22 cellular contexts compared by ENCODE assay signal in genomic region chr20:41467690-41468089, GRCh38.
DNase-seq lines count a peak whose midpoint lies in the region; ATAC-seq and TF ChIP-seq lines count a peak whose summit lies in the region.
"Had no signal": no experiment of that assay in that cellular context is flagged by ENCODE, and none has a peak within 500 bp of the region (broad histone marks: within the 10 kb centered on the region; RNA-seq: fewer than 3 reads in every experiment).

No MANE protein-coding gene starts in this region.

- DNase-seq in NCI-H69 (lab: John Stamatoyannopoulos, UW) (peak; percentile 27), astrocyte of the hippocampus (ENCODE audit: low read depth, low spot score) (peak; percentile 9), foreskin keratinocyte (peak; percentile 46 to 57), DMS 273 (lab: John Stamatoyannopoulos, UW; ENCODE audit: unreplicated experiment) (no peak), dermis blood vessel endothelial cell (no peak)
- DNase-seq: Calu3; DMS153; H9; Kasumi-1; MG63; NCI-H1105 treated with DMSO at 0.1 percent for 48 hours; NCI-H146; NCI-H1930; NCI-H2107; NCI-H524 treated with DMSO at 0.1 percent for 48 hours; NK-92 treated with Interleukin-12 subunit alpha and Interleukin-12 subunit beta, amount 100 ng/mL, for 24 hours; PC-3; SHP77 had no signal

- peak overlapping the region; percentile 84 for H3K4me2 ChIP-seq in BLaER1
- H3K4me2 ChIP-seq: GM23338 had no signal

- H3K9me3 ChIP-seq in BLaER1, result peaks cover 26% of the 10 kb centered on the region
- H3K9me3 ChIP-seq: MG63 had no signal

- H3K27ac ChIP-seq in BLaER1 (0 out of 2 replicates have a peak overlapping the region, but pooled peaks have one; percentile 25), foreskin keratinocyte (no peak overlapping the region)

- peaks cover 6% of the 10 kb centered on the region; the same call in 1 of the 2 replicates for H4K20me1 ChIP-seq in BLaER1

- ATAC-seq in foreskin keratinocyte (peak; percentile 94), GM21825 (IDR thresholded peaks at IDR 0.05; ENCODE audit: unreplicated experiment) (no peak), GM18511 (IDR thresholded peaks at IDR 0.05; ENCODE audit: unreplicated experiment) (no peak)
- ATAC-seq: GM23338, PC-3 had no signal

- H3K36me3 ChIP-seq in BLaER1, result peaks cover 62% of the 10 kb centered on the region

- H3K9ac ChIP-seq in BLaER1, result no peak overlapping the region

- H3K4me1 ChIP-seq in BLaER1 (peaks cover 60% of the 10 kb centered on the region), foreskin keratinocyte (peaks cover 4% of the 10 kb centered on the region)

- no peaks in the 10 kb centered on the region for H3K27me3 ChIP-seq in BLaER1
- no peaks in the 10 kb centered on the region for H3K27me3 ChIP-seq in foreskin keratinocyte
- H3K27me3 ChIP-seq: MG63 had no signal

- no peak for TF ChIP-seq CTCF in foreskin keratinocyte (conservative IDR thresholded peaks at IDR 0.05)

- H3K4me3 ChIP-seq in BLaER1, result no peak overlapping the region
- H3K4me3 ChIP-seq: GM23338, MG63 had no signal

Comparison
In these comparisons a context has a peak if more than half of its experiments do, and no peak if none do; other contexts are left out.
1. DNase-seq: peak in NCI-H69 (single experiment), astrocyte of the hippocampus (single experiment) and foreskin keratinocyte (2 of 2); none in DMS 273 (single experiment) and dermis blood vessel endothelial cell (single experiment).